ENCODE assay signal across 8 cellular contexts in genomic region chr3:33113772-33114621, GRCh38. TPM values are rescaled to one million over a fixed set of nuclear protein-coding genes. Genes with fewer than 3 reads are reported as not detected.
DNase-seq lines count a peak whose midpoint lies in the region; ATAC-seq and TF ChIP-seq lines count a peak whose summit lies in the region.

Gene CRTAP (plus strand): TSS chr3:33114014. CDS start chr3:33114078, 64 bp downstream.

- peaks cover 37% of the 10 kb centered on the region for H3K4me1 Mint-ChIP-seq in neural crest cell

- 0 to 1% (median 0%) methylated on average over 48 to 98 of the region's 98 CpGs for WGBS in stomach, 5 donors

- intact Hi-C loops in stomach (cut with DNase I; ENCODE audit: low total_unique reads) = no loop called here

- peaks cover 11 to 51% (median 32%) of the 10 kb centered on the region in 4 donors for H3K4me1 ChIP-seq in stomach

- H3K36me3 Mint-ChIP-seq in neural crest cell (ENCODE audit: low read depth) = peaks cover 3% of the 10 kb centered on the region

- H3K4me3 ChIP-seq in fibroblast of villous mesenchyme (ENCODE audit: low read depth, low read length) (peak within 1 kb of the TSS; percentile 72), stomach (peak within 1 kb of the TSS; percentile 67 to 78 (median 76))

- no peaks in the 10 kb centered on the region for H3K9me3 ChIP-seq in stomach

- TF ChIP-seq CTCF in fibroblast of villous mesenchyme (IDR thresholded peaks at IDR 0.05; ENCODE audit: insufficient read depth, low read depth, low read length) = no peak
- TF ChIP-seq CTCF in neural crest cell (conservative IDR thresholded peaks at IDR 0.05) = peak; percentile 11
- TF ChIP-seq CTCF in stomach (IDR thresholded peaks at IDR 0.05) = no peak

- peak within 1 kb of the TSS; percentile 93 to 99 (median 97) for H3K27ac ChIP-seq in stomach

- H3K27ac Mint-ChIP-seq in neural crest cell (ENCODE audit: unreplicated experiment) = peak within 1 kb of the TSS; percentile 83

- H3K27me3 ChIP-seq in stomach = no peaks in the 10 kb centered on the region

- TF ChIP-seq EP300 in stomach (IDR thresholded peaks at IDR 0.05) = no peak

- peak; percentile 90 for ATAC-seq in GM21737 (IDR thresholded peaks at IDR 0.05; ENCODE audit: unreplicated experiment)

- no peaks in the 10 kb centered on the region for H3K27me3 Mint-ChIP-seq in neural crest cell (ENCODE audit: low read depth)

- TF ChIP-seq POLR2A in stomach (IDR thresholded peaks at IDR 0.05) = no peak

- H3K36me3 ChIP-seq in stomach = peaks cover 0 to 18% (median 0%) of the 10 kb centered on the region in 4 donors

- DNase-seq in EH (ENCODE audit: low read depth) (peak; percentile 96), KG1 (lab: John Stamatoyannopoulos, UW) (peak; percentile 84), SIG-M5 (lab: John Stamatoyannopoulos, UW) (peak; percentile 64), activated gamma-delta T cell (lab: John Stamatoyannopoulos, UW) (peak; percentile 79), fibroblast of villous mesenchyme (ENCODE audit: low read depth) (peak; percentile 98), neural crest cell (ENCODE audit: low read depth, low spot score) (peak; percentile 78), stomach (peak; percentile 98)

- no peaks in the 10 kb centered on the region for H3K9me3 Mint-ChIP-seq in neural crest cell

- H3K4me3 Mint-ChIP-seq in neural crest cell = peak within 1 kb of the TSS; percentile 92

RNA-seq across cellular contexts. Expression of gene CRTAP, which starts in this region (rescaled TPM):
- total RNA-seq in fibroblast of villous mesenchyme = 145 and 196 TPM in 2 replicates
- 147 and 151 TPM in 2 replicates for total RNA-seq in neural crest cell
- total RNA-seq in stomach = 100 to 1,000 TPM in 3 of 5 donors, 10 to 100 TPM in 2; 65.8 to 284 (median 106) TPM
- 100 to 1,000 TPM in 1 of 3 donors, 10 to 100 TPM in 2; 65.2 to 165 (median 75.8) TPM for polyA plus RNA-seq in stomach

Comparison
In these comparisons a context has a peak if more than half of its experiments do, and no peak if none do; other contexts are left out.
1. Peak in every context shown above with its lines: DNase-seq, ATAC-seq, H3K4me3 ChIP-seq and H3K27ac ChIP-seq.